ENCODE assay signal across 17 cellular contexts in the genomic region with DNA sequence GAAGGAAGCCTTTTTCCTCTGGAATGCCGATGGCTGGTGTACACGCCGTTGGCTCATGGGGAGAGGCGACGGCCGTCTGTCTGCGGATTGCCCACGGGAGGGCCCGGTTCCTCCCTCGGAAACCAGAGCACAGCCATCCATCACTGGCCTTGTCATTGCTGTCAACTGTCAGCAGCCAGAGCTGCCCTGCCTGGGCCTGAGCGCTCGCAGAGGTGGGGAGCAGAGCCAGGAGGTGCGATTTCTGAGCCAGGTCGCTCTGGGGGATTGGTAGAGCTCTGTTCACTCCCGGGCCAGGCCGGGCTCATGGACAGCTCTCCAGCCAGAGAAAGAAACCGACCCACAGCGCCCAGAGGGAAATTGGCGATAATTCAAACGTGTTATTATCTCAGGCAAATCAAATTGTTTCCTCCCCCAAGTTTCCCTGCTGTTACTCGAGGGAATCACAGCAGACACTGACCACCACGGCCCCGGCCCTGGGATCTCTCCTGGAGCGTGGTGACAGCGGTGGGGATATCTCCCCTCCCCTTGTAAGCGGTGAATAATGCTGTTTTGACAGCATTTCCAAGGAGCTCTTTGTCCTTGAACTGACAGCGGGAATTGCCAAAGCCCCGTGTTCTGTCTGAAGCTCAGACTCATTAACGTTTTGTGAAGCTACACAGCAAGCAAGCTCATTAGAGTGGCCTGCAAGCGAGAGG.
DNase-seq lines count a peak whose midpoint lies in the region; ATAC-seq and TF ChIP-seq lines count a peak whose summit lies in the region.
"Had no signal": no experiment of that assay in that cellular context is flagged by ENCODE, and none has a peak within 500 bp of the region (broad histone marks: within the 10 kb centered on the region; RNA-seq: fewer than 3 reads in every experiment).

No MANE protein-coding gene starts in this region.

- no peak overlapping the region for H2AFZ ChIP-seq in neural cell (ENCODE audit: low read depth, low read length)
- H2AFZ ChIP-seq in OCI-LY7 (ENCODE audit: low read length), result no peak overlapping the region
- H2AFZ ChIP-seq: parathyroid adenoma had no signal

- H3K9me3 ChIP-seq in neural cell (ENCODE audit: low read length) (no peaks in the 10 kb centered on the region), OCI-LY7 (ENCODE audit: low read length) (no peaks in the 10 kb centered on the region)

- intact Hi-C loops in OCI-LY7 (cut with micrococcal nuclease; ENCODE audit: unreplicated experiment), result no loop called here

- TF ChIP-seq CTCF in neural cell (IDR thresholded peaks at IDR 0.05; ENCODE audit: poor library complexity, severe bottlenecking) (no peak), OCI-LY7 (conservative IDR thresholded peaks at IDR 0.05; ENCODE audit: low read length) (no peak)

- DNase-seq in COR-L47 (lab: John Stamatoyannopoulos, UW) (peak; percentile 85), NCI-H2227 treated with DMSO at 0.1 percent for 48 hours (lab: John Stamatoyannopoulos, UW) (peak; percentile 58), dermis blood vessel endothelial cell (peak; percentile 6), OCI-LY7 (ENCODE audit: low spot score) (no peak), HUDEP-2 (lab: John Stamatoyannopoulos, UW; ENCODE audit: unreplicated experiment in 76 of 76) (no peak)
- DNase-seq: activated naive CD8-positive, alpha-beta T cell treated with anti-CD3 and anti-CD28 coated beads, Interleukin-2, amount 10 ng/mL, durations not matched to agents 7 days and 5 days; foreskin melanocyte; KG1; left cardiac atrium; NCI-H2171; RPMI8226; stimulated activated CD4-positive, alpha-beta T cell treated with anti-CD3 and anti-CD28 coated beads, Interleukin-2, amount 100 ng/mL, for 24 hours had no signal

- ATAC-seq in HG02642 (IDR thresholded peaks at IDR 0.05; ENCODE audit: poor library complexity, unreplicated experiment) (no peak), HG03457 (IDR thresholded peaks at IDR 0.05; ENCODE audit: unreplicated experiment) (no peak)
- ATAC-seq: left cardiac atrium; stimulated activated memory B cell treated with anti-CD40 and anti-IgM and Interleukin-4, amounts not matched to agents 10 μg/mL and 1 μg/mL and 100 μg/mL, for 72 hours had no signal

- H4K20me1 ChIP-seq in neural cell (ENCODE audit: insufficient read depth), result no peaks in the 10 kb centered on the region
- no peaks in the 10 kb centered on the region for H4K20me1 ChIP-seq in OCI-LY7 (ENCODE audit: insufficient read depth, low read length)

- peak overlapping the region; percentile 46 for H3K9ac ChIP-seq in neural cell (ENCODE audit: low read length)
- H3K9ac ChIP-seq: parathyroid adenoma had no signal

- H3K36me3 ChIP-seq in neural cell (ENCODE audit: insufficient read depth, low read length), result no peaks in the 10 kb centered on the region
- no peaks in the 10 kb centered on the region for H3K36me3 ChIP-seq in OCI-LY7 (ENCODE audit: insufficient read depth, low read length)

- H3K9me2 ChIP-seq in neural cell (ENCODE audit: insufficient read depth, low read length) (no peaks in the 10 kb centered on the region), OCI-LY7 (ENCODE audit: insufficient read depth, low read length) (no peaks in the 10 kb centered on the region)

- H3K4me3 ChIP-seq in neural cell (ENCODE audit: low read length) (peak overlapping the region; percentile 47), OCI-LY7 (ENCODE audit: low read depth, low read length, poor library complexity, severe bottlenecking) (no peak overlapping the region)

- H3K79me2 ChIP-seq in neural cell (replicated peaks; ENCODE audit: insufficient read depth, low read length), result no peaks in the 10 kb centered on the region
- H3K79me2 ChIP-seq in OCI-LY7 (ENCODE audit: insufficient read depth, low read depth, low read length), result no peaks in the 10 kb centered on the region
- H3K79me2 ChIP-seq: parathyroid adenoma had no signal

- H3K4me1 ChIP-seq in OCI-LY7 (ENCODE audit: insufficient read depth, low read length, poor library complexity, severe bottlenecking), result peaks cover 9% of the 10 kb centered on the region
- H3K4me1 ChIP-seq: parathyroid adenoma had no signal

- BruUV-seq in OCI-LY7 (replicated peaks; lab: Mats Ljungman, UMichigan), result no TSS peak

- TF ChIP-seq EP300 in neural cell (conservative IDR thresholded peaks at IDR 0.05; ENCODE audit: poor library complexity, severe bottlenecking), result peak; percentile 89

- CTCF ChIA-PET in OCI-LY7 (lab: Charles Lee; ENCODE audit: unreplicated experiment), result no interaction called here

- peak overlapping the region; percentile 37 for H3K4me2 ChIP-seq in neural cell (ENCODE audit: low read length)
- no peak overlapping the region for H3K4me2 ChIP-seq in OCI-LY7 (ENCODE audit: low read length)

- POLR2A ChIA-PET in OCI-LY7 (lab: Charles Lee), result no interaction called here

- peak overlapping the region; percentile 42 for H3K27ac ChIP-seq in neural cell (ENCODE audit: low read length)
- no peak overlapping the region for H3K27ac ChIP-seq in OCI-LY7 (ENCODE audit: low read depth, low read length, poor library complexity, severe bottlenecking)
- H3K27ac ChIP-seq: parathyroid adenoma had no signal

- H3K27me3 ChIP-seq in neural cell (ENCODE audit: insufficient read depth, low read depth, low read length), result no peaks in the 10 kb centered on the region

- peak; percentile 29 for TF ChIP-seq RAD21 in neural cell (conservative IDR thresholded peaks at IDR 0.05)

- peaks cover 3% of the 10 kb centered on the region for H3F3A ChIP-seq in neural cell (ENCODE audit: insufficient read depth, low read length, poor library complexity, severe bottlenecking)

TF ChIP-seq in neural cell, 6 proteins besides CTCF, POLR2A, EP300 and RAD21:
- TF ChIP-seq POLR2AphosphoS5 (IDR thresholded peaks at IDR 0.05) (peak; percentile 89), TAF1 (IDR thresholded peaks at IDR 0.05; ENCODE audit: low read depth) (no peak), EZH2 (IDR thresholded peaks at IDR 0.05; ENCODE audit: borderline replicate concordance, insufficient read depth, low read length, poor library complexity, severe bottlenecking) (no peak), SMC3 (conservative IDR thresholded peaks at IDR 0.05; ENCODE audit: poor library complexity) (peak; percentile 30), MXI1 (conservative IDR thresholded peaks at IDR 0.05; ENCODE audit: poor library complexity, severe bottlenecking) (peak; percentile 51)
- TF ChIP-seq, protein P1, sequence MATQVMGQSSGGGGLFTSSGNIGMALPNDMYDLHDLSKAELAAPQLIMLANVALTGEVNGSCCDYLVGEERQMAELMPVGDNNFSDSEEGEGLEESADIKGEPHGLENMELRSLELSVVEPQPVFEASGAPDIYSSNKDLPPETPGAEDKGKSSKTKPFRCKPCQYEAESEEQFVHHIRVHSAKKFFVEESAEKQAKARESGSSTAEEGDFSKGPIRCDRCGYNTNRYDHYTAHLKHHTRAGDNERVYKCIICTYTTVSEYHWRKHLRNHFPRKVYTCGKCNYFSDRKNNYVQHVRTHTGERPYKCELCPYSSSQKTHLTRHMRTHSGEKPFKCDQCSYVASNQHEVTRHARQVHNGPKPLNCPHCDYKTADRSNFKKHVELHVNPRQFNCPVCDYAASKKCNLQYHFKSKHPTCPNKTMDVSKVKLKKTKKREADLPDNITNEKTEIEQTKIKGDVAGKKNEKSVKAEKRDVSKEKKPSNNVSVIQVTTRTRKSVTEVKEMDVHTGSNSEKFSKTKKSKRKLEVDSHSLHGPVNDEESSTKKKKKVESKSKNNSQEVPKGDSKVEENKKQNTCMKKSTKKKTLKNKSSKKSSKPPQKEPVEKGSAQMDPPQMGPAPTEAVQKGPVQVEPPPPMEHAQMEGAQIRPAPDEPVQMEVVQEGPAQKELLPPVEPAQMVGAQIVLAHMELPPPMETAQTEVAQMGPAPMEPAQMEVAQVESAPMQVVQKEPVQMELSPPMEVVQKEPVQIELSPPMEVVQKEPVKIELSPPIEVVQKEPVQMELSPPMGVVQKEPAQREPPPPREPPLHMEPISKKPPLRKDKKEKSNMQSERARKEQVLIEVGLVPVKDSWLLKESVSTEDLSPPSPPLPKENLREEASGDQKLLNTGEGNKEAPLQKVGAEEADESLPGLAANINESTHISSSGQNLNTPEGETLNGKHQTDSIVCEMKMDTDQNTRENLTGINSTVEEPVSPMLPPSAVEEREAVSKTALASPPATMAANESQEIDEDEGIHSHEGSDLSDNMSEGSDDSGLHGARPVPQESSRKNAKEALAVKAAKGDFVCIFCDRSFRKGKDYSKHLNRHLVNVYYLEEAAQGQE (IDR thresholded peaks at IDR 0.05; ENCODE audit: borderline replicate concordance), result peak; percentile 58
TF ChIP-seq in neural cell: peak in this region for 4.

Comparison
In these comparisons a context has a peak if more than half of its experiments do, and no peak if none do; other contexts are left out.
1. DNase-seq: peak in COR-L47 (single experiment), NCI-H2227 treated with DMSO at 0.1 percent for 48 hours (single experiment) and dermis blood vessel endothelial cell (single experiment); none in OCI-LY7 (single experiment) and HUDEP-2 (0 of 76).